ENCODE assay signal across 19 cellular contexts in genomic region chr1:235421751-235422150, GRCh38.
"Had no signal": no experiment of that assay in that cellular context is flagged by ENCODE, and none has a peak within 500 bp of the region (broad histone marks: within the 10 kb centered on the region; RNA-seq: fewer than 3 reads in every experiment).

No MANE protein-coding gene starts in this region.

- H3K27me3 Mint-ChIP-seq: memory B cell; stimulated activated naive B cell treated with anti-CD40 and anti-IgM and Interleukin-4, amounts not matched to agents 10 μg/mL and 1 μg/mL and 100 μg/mL, for 72 hours had no signal

- FAIRE-seq: endothelial cell of umbilical vein, frontal cortex had no signal

- H3K9me3 Mint-ChIP-seq: activated T-cell treated with anti-CD3 and anti-CD28 coated beads, Interleukin-2, amount 50 U/mL, for 72 hours; memory B cell; nephron progenitor cell; stimulated activated naive B cell treated with anti-CD40 and anti-IgM and Interleukin-4, amounts not matched to agents 10 μg/mL and 1 μg/mL and 100 μg/mL, for 72 hours; T-helper 2 cell treated with Interferon-gamma antibody and Interleukin-4, amounts not matched to agents 5 μg/mL and 100 μg/mL, for 36 hours had no signal

- DNase-seq: activated CD4-positive, alpha-beta T cell treated with anti-CD3 and anti-CD28 coated beads, Interleukin-2, amount 50 U/mL, for 48 hours; activated CD4-positive, CD25-positive, alpha-beta regulatory T cell treated with anti-CD3 and anti-CD28 coated beads, Interleukin-2, amount 50 U/mL, for 72 hours; activated gamma-delta T cell treated with Interleukin-2 at 50 U/mL for 16 hours; activated T-cell treated with anti-CD3 and anti-CD28 coated beads, Interleukin-2, amount 50 U/mL, for 72 hours; colonic mucosa; heart right ventricle; islet precursor cell; left lung; nephron progenitor cell; psoas muscle; stimulated activated naive B cell treated with anti-CD40 and anti-IgM and Interleukin-4, amounts not matched to agents 10 μg/mL and 1 μg/mL and 100 μg/mL, for 72 hours had no signal

- H3K4me1 ChIP-seq: colonic mucosa, left lung had no signal

- H3K27ac ChIP-seq: ascending aorta, cardiac muscle cell, colonic mucosa, heart right ventricle, left lung, psoas muscle, right lobe of liver, tibial nerve had no signal

- ATAC-seq: activated T-cell treated with anti-CD3 and anti-CD28 coated beads, Interleukin-2, amount 50 U/mL, for 72 hours; left lung; psoas muscle; right lobe of liver; stimulated activated naive B cell treated with anti-CD40 and anti-IgM and Interleukin-4, amounts not matched to agents 10 μg/mL and 1 μg/mL and 100 μg/mL, for 72 hours had no signal

- H3K4me3 ChIP-seq: ascending aorta, cardiac muscle cell, colonic mucosa, heart right ventricle, left lung, psoas muscle, right lobe of liver, tibial nerve had no signal

- H3K36me3 ChIP-seq: ascending aorta, cardiac muscle cell, colonic mucosa, right lobe of liver had no signal

- H3K27ac Mint-ChIP-seq: activated T-cell treated with anti-CD3 and anti-CD28 coated beads, Interleukin-2, amount 50 U/mL, for 72 hours; memory B cell; nephron progenitor cell; stimulated activated naive B cell treated with anti-CD40 and anti-IgM and Interleukin-4, amounts not matched to agents 10 μg/mL and 1 μg/mL and 100 μg/mL, for 72 hours; T-helper 2 cell treated with Interferon-gamma antibody and Interleukin-4, amounts not matched to agents 5 μg/mL and 100 μg/mL, for 36 hours had no signal

- H3K4me3 Mint-ChIP-seq: activated T-cell treated with anti-CD3 and anti-CD28 coated beads, Interleukin-2, amount 50 U/mL, for 72 hours; memory B cell; nephron progenitor cell; stimulated activated naive B cell treated with anti-CD40 and anti-IgM and Interleukin-4, amounts not matched to agents 10 μg/mL and 1 μg/mL and 100 μg/mL, for 72 hours; T-helper 2 cell treated with Interferon-gamma antibody and Interleukin-4, amounts not matched to agents 5 μg/mL and 100 μg/mL, for 36 hours had no signal

- H3K9me3 ChIP-seq: ascending aorta, colonic mucosa, heart right ventricle, left lung, psoas muscle, right lobe of liver, tibial nerve had no signal

- H3K27me3 ChIP-seq: ascending aorta, cardiac muscle cell, colonic mucosa, heart right ventricle, left lung, right lobe of liver, tibial nerve had no signal
